ENCODE assay signal across 27 cellular contexts in the genomic region with DNA sequence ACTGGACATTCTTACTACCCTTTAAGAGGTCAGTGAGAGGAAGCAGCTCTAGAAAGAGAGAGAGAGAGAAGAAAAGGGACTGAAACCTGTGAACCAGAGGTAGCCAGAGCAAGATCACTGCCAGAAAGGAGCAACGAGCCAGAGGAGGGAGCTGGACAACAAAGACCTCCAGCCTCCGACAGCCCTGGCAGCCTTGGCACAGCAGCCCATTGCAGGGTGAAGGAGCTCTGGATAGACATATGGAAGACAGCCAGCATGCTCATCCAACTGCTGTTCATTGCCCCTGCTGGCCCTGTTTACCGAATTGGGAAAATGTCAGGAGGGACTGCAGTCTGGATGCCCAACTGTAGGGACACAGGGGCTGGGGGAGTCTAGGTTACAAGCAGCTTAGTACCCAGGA.
"Had no signal": no experiment of that assay in that cellular context is flagged by ENCODE, and none has a peak within 500 bp of the region (broad histone marks: within the 10 kb centered on the region; RNA-seq: fewer than 3 reads in every experiment).

No MANE protein-coding gene starts in this region.

- H3K27me3 ChIP-seq: neural progenitor cell, neutrophil, pancreas, right lobe of liver, sigmoid colon, stomach, thyroid gland, tibial nerve, upper lobe of left lung, vagina had no signal

- H3K27ac Mint-ChIP-seq: naive thymus-derived CD4-positive, alpha-beta T cell; natural killer cell treated with Interleukin-12 subunit alpha and Interleukin-12 subunit beta and Interleukin-15 and Interleukin-18, amount 100 ng/mL, for 72 hours; nephron progenitor cell; neural progenitor cell; stimulated activated effector memory CD8-positive, alpha-beta T cell treated with anti-CD3 and anti-CD28 coated beads, Interleukin-12 subunit alpha, Interleukin-12 subunit beta, amount 100 ng/mL, for 72 hours; stimulated activated naive B cell treated with anti-CD40 and anti-IgM and Interleukin-4, amounts not matched to agents 10 μg/mL and 1 μg/mL and 100 μg/mL, for 72 hours; stimulated activated naive CD8-positive, alpha-beta T cell treated with anti-CD3 and anti-CD28 coated beads, Interleukin-15, Interleukin-2, amounts not matched to agents 100 ng/mL and 50 ng/mL, for 24 hours had no signal

- H3K27me3 Mint-ChIP-seq: natural killer cell treated with Interleukin-12 subunit alpha and Interleukin-12 subunit beta and Interleukin-15 and Interleukin-18, amount 100 ng/mL, for 72 hours; stimulated activated naive CD8-positive, alpha-beta T cell treated with anti-CD3 and anti-CD28 coated beads, Interleukin-15, Interleukin-2, amounts not matched to agents 100 ng/mL and 50 ng/mL, for 24 hours had no signal

- H3K9me3 Mint-ChIP-seq: natural killer cell treated with Interleukin-12 subunit alpha and Interleukin-12 subunit beta and Interleukin-15 and Interleukin-18, amount 100 ng/mL, for 72 hours; nephron progenitor cell; neural progenitor cell; stimulated activated effector memory CD8-positive, alpha-beta T cell treated with anti-CD3 and anti-CD28 coated beads, Interleukin-12 subunit alpha, Interleukin-12 subunit beta, amount 100 ng/mL, for 72 hours; stimulated activated naive CD8-positive, alpha-beta T cell treated with anti-CD3 and anti-CD28 coated beads, Interleukin-15, Interleukin-2, amounts not matched to agents 100 ng/mL and 50 ng/mL, for 24 hours had no signal

- H3K36me3 ChIP-seq: neural progenitor cell, neutrophil, pancreas, prostate gland, right lobe of liver, sigmoid colon, stomach, thoracic aorta, thyroid gland, tibial nerve, upper lobe of left lung, vagina had no signal

- H3K4me1 ChIP-seq: neural progenitor cell, pancreas, prostate gland, right lobe of liver, sigmoid colon, stomach, thyroid gland, upper lobe of left lung, vagina had no signal

- H3K9me3 ChIP-seq: neutrophil, pancreas, prostate gland, right lobe of liver, sigmoid colon, stomach, thoracic aorta, thyroid gland, tibial nerve, upper lobe of left lung, vagina had no signal

- DNase-seq: naive thymus-derived CD4-positive, alpha-beta T cell; nephron progenitor cell; nucleus accumbens; pancreas; retina; right lobe of liver; sigmoid colon; small intestine; stimulated activated CD4-positive, alpha-beta T cell treated with anti-CD3 and anti-CD28 coated beads, Interleukin-15, amount 100 ng/mL, for 24 hours; stimulated activated CD4-positive, alpha-beta T cell treated with anti-CD3 and anti-CD28 coated beads, Interleukin-2, amount 100 ng/mL, for 24 hours; stimulated activated CD4-positive, alpha-beta T cell treated with anti-CD3 and anti-CD28 coated beads, Interleukin-2, amount 100 ng/mL, for 48 hours; stimulated activated CD4-positive, alpha-beta T cell treated with anti-CD3 and anti-CD28 coated beads, Interleukin-4, amount 100 ng/mL, for 24 hours; stimulated activated naive B cell treated with anti-CD40 and anti-IgM and Interleukin-4, amounts not matched to agents 10 μg/mL and 1 μg/mL and 100 μg/mL, for 72 hours; stimulated activated naive CD4-positive, alpha-beta T cell treated with Interleukin-2 at 50 U/mL for 16 hours; stomach; thyroid gland; trophoblast cell; upper lobe of left lung had no signal

- ATAC-seq: naive thymus-derived CD4-positive, alpha-beta T cell; natural killer cell treated with Interleukin-12 subunit alpha and Interleukin-12 subunit beta and Interleukin-15 and Interleukin-18, amount 100 ng/mL, for 72 hours; pancreas; right lobe of liver; stimulated activated naive B cell treated with anti-CD40 and anti-IgM and Interleukin-4, amounts not matched to agents 10 μg/mL and 1 μg/mL and 100 μg/mL, for 72 hours had no signal

- H3K4me1 Mint-ChIP-seq: nephron progenitor cell; neural progenitor cell; stimulated activated effector memory CD8-positive, alpha-beta T cell treated with anti-CD3 and anti-CD28 coated beads, Interleukin-12 subunit alpha, Interleukin-12 subunit beta, amount 100 ng/mL, for 72 hours; stimulated activated naive B cell treated with anti-CD40 and anti-IgM and Interleukin-4, amounts not matched to agents 10 μg/mL and 1 μg/mL and 100 μg/mL, for 72 hours had no signal

- H3K36me3 Mint-ChIP-seq: naive thymus-derived CD4-positive, alpha-beta T cell; natural killer cell treated with Interleukin-12 subunit alpha and Interleukin-12 subunit beta and Interleukin-15 and Interleukin-18, amount 100 ng/mL, for 72 hours; neural progenitor cell; stimulated activated effector memory CD8-positive, alpha-beta T cell treated with anti-CD3 and anti-CD28 coated beads, Interleukin-12 subunit alpha, Interleukin-12 subunit beta, amount 100 ng/mL, for 72 hours; stimulated activated naive B cell treated with anti-CD40 and anti-IgM and Interleukin-4, amounts not matched to agents 10 μg/mL and 1 μg/mL and 100 μg/mL, for 72 hours had no signal

- H3K4me3 ChIP-seq: neural progenitor cell, pancreas, prostate gland, right lobe of liver, sigmoid colon, stomach, thoracic aorta, thyroid gland, tibial nerve, upper lobe of left lung, vagina had no signal

- H3K4me3 Mint-ChIP-seq: naive thymus-derived CD4-positive, alpha-beta T cell; natural killer cell treated with Interleukin-12 subunit alpha and Interleukin-12 subunit beta and Interleukin-15 and Interleukin-18, amount 100 ng/mL, for 72 hours; nephron progenitor cell; neural progenitor cell; stimulated activated effector memory CD8-positive, alpha-beta T cell treated with anti-CD3 and anti-CD28 coated beads, Interleukin-12 subunit alpha, Interleukin-12 subunit beta, amount 100 ng/mL, for 72 hours; stimulated activated naive B cell treated with anti-CD40 and anti-IgM and Interleukin-4, amounts not matched to agents 10 μg/mL and 1 μg/mL and 100 μg/mL, for 72 hours; stimulated activated naive CD8-positive, alpha-beta T cell treated with anti-CD3 and anti-CD28 coated beads, Interleukin-15, Interleukin-2, amounts not matched to agents 100 ng/mL and 50 ng/mL, for 24 hours had no signal

- H3K27ac ChIP-seq: neural progenitor cell, neutrophil, pancreas, prostate gland, right lobe of liver, sigmoid colon, stomach, thoracic aorta, thyroid gland, tibial nerve, upper lobe of left lung, vagina had no signal
